Comparison of ENCODE assay signal across 8 cellular contexts in genomic region chr5:177336112-177336511, GRCh38. TPM values are rescaled to one million over a fixed set of nuclear protein-coding genes. Genes with fewer than 3 reads are reported as not detected.
DNase-seq lines count a peak whose midpoint lies in the region; ATAC-seq and TF ChIP-seq lines count a peak whose summit lies in the region.
"Had no signal": no experiment of that assay in that cellular context is flagged by ENCODE, and none has a peak within 500 bp of the region (broad histone marks: within the 10 kb centered on the region; RNA-seq: fewer than 3 reads in every experiment).

No MANE protein-coding gene starts in this region.

- no peaks in the 10 kb centered on the region for H3F3A ChIP-seq in neural progenitor cell (ENCODE audit: low read depth)

- no peaks in the 10 kb centered on the region for H3K9me3 Mint-ChIP-seq in neural progenitor cell

- no peaks in the 10 kb centered on the region for H3K4me1 ChIP-seq in neural progenitor cell

- H3K9ac ChIP-seq in neural progenitor cell = no peak overlapping the region

- TF ChIP-seq CTCF in astrocyte of the spinal cord (IDR thresholded peaks at IDR 0.05; ENCODE audit: low read depth, low read length) = peak; percentile 39
- TF ChIP-seq CTCF in neural progenitor cell (IDR thresholded peaks at IDR 0.05) = peak; percentile 9

- no peaks in the 10 kb centered on the region for H3K4me1 Mint-ChIP-seq in neural progenitor cell

- H2AFZ ChIP-seq in neural progenitor cell (replicated peaks) = no peak overlapping the region

- H3K4me2 ChIP-seq in neural progenitor cell = no peak overlapping the region

- peaks cover 11% of the 10 kb centered on the region for H3K36me3 Mint-ChIP-seq in neural progenitor cell

- no peaks in the 10 kb centered on the region for H3K36me3 ChIP-seq in neural progenitor cell

- H3K27me3 Mint-ChIP-seq in neural progenitor cell (ENCODE audit: insufficient read depth, low read depth) = peaks cover 4% of the 10 kb centered on the region

- peaks cover 5% of the 10 kb centered on the region for H4K20me1 ChIP-seq in neural progenitor cell (ENCODE audit: low read depth)

- H3K9me3 ChIP-seq in neural progenitor cell (ENCODE audit: low read depth) = no peaks in the 10 kb centered on the region

- DNase-seq in ELR (ENCODE audit: low read depth) (peak; percentile 55), M059J (ENCODE audit: low read depth) (peak; percentile 22), astrocyte of the spinal cord (ENCODE audit: low read depth, low spot score) (no peak), neural progenitor cell (ENCODE audit: low spot score) (peak; percentile 25), NCI-H2029 treated with DMSO at 0.1 percent for 48 hours (lab: John Stamatoyannopoulos, UW) (no peak), NCI-H1092 treated with DMSO at 0.1 percent for 48 hours (lab: John Stamatoyannopoulos, UW) (no peak)

- no peak for ATAC-seq in GM21717 (IDR thresholded peaks at IDR 0.05; ENCODE audit: unreplicated experiment)

- in situ Hi-C loops in astrocyte of the spinal cord (cut with HindIII; ENCODE audit: low sequenced_read_pairs) = no loop called here

- no peak overlapping the region for H3K4me3 ChIP-seq in astrocyte of the spinal cord (ENCODE audit: low read depth, low read length)
- no peak overlapping the region for H3K4me3 ChIP-seq in neural progenitor cell
- H3K4me3 ChIP-seq: SK-N-MC had no signal

- H3K27ac Mint-ChIP-seq in neural progenitor cell = peak overlapping the region; percentile 57

- no peaks in the 10 kb centered on the region for H3K79me2 ChIP-seq in neural progenitor cell (ENCODE audit: low read depth)

- H3K27ac ChIP-seq in neural progenitor cell = no peak overlapping the region
- H3K27ac ChIP-seq: SK-N-MC had no signal

- no peaks in the 10 kb centered on the region for H3K27me3 ChIP-seq in neural progenitor cell

- H3K4me3 Mint-ChIP-seq in neural progenitor cell = peak overlapping the region; percentile 58

RNA-seq across cellular contexts. Expression of gene LMAN2, which starts 15.4 kb away (rescaled TPM):
- total RNA-seq in M059J (2014; rRNA removed; shearing (Covaris generic)) = 443 and 538 TPM in 2 replicates
- total RNA-seq in neural progenitor cell (ENCODE audit: low replicate concordance) = 96.5 and 116 TPM in 2 replicates

RNA-seq across cellular contexts. Expression of gene RGS14, which starts 21.6 kb away (rescaled TPM):
- 9.8 and 11.5 TPM in 2 replicates for total RNA-seq in M059J (2014; rRNA removed; shearing (Covaris generic))
- 3.2 and 19.0 TPM in 2 replicates for total RNA-seq in neural progenitor cell (ENCODE audit: low replicate concordance)

RNA-seq across cellular contexts. Expression of gene MXD3, which starts 24.4 kb away (rescaled TPM):
- 29.7 and 36.1 TPM in 2 replicates for total RNA-seq in M059J (2014; rRNA removed; shearing (Covaris generic))
- 31.1 and 65.4 TPM in 2 replicates for total RNA-seq in neural progenitor cell (ENCODE audit: low replicate concordance)

RNA-seq across cellular contexts. Expression of gene PRELID1, which starts 32.5 kb away (rescaled TPM):
- 238 and 249 TPM in 2 replicates for total RNA-seq in M059J (2014; rRNA removed; shearing (Covaris generic))
- 133 and 206 TPM in 2 replicates for total RNA-seq in neural progenitor cell (ENCODE audit: low replicate concordance)

RNA-seq across cellular contexts. Expression of gene RAB24, which starts 32.6 kb away (rescaled TPM):
- 8.2 and 17.0 TPM in 2 replicates for total RNA-seq in M059J (2014; rRNA removed; shearing (Covaris generic))
- total RNA-seq in neural progenitor cell (ENCODE audit: low replicate concordance) = 4.3 and 15.1 TPM in 2 replicates

Comparison
In these comparisons a context has a peak if more than half of its experiments do, and no peak if none do; other contexts are left out.
1. DNase-seq: peak in ELR (single experiment), M059J (single experiment) and neural progenitor cell (single experiment); none in astrocyte of the spinal cord (single experiment), NCI-H2029 treated with DMSO at 0.1 percent for 48 hours (single experiment) and NCI-H1092 treated with DMSO at 0.1 percent for 48 hours (single experiment).